ENCODE assay signal across 13 cellular contexts in the genomic region with DNA sequence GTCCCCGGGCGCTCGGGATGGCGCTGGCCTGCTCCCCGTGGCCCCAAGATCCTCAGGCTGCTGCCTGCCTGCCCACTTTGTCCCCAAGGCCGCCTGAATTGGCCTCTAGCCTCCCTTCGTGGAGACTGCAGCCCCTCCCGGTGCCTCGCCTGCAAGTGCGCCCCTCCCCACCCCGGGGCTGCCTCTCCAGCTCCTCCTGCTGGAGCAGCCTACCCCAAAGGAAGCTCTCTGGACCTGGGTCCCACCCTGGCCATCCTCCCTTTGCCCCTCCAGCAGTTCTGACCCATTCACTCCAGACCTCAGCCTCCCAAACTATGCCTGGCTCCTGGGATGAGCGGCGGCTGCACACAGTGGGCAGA.
A peak's percentile ranks its signal among the peaks of the same experiment; 100 is the strongest.
DNase-seq lines count a peak whose midpoint lies in the region; ATAC-seq and TF ChIP-seq lines count a peak whose summit lies in the region.
"Had no signal": no experiment of that assay in that cellular context is flagged by ENCODE, and none has a peak within 500 bp of the region (broad histone marks: within the 10 kb centered on the region; RNA-seq: fewer than 3 reads in every experiment).

No MANE protein-coding gene starts in this region.

- H3K36me3 ChIP-seq in BLaER1 (no peaks in the 10 kb centered on the region), RWPE2 (ENCODE audit: low read depth) (no peaks in the 10 kb centered on the region)
- H3K36me3 ChIP-seq: SJCRH30 had no signal

- ATAC-seq in RWPE2 (ENCODE audit: low read depth) (no peak), HG02885 (IDR thresholded peaks at IDR 0.05; ENCODE audit: poor library complexity, unreplicated experiment) (no peak)

- 0 out of 2 replicates have a peak, but pooled peaks have one; percentile 7 for TF ChIP-seq CTCF in GM12874 (IDR thresholded peaks at IDR 0.05; ENCODE audit: insufficient read depth, low read depth, low read length)
- no peak for TF ChIP-seq CTCF in RWPE2 (IDR thresholded peaks at IDR 0.05; ENCODE audit: poor library complexity, severe bottlenecking)

- peak; percentile 59 for DNase-seq in RWPE2 (ENCODE audit: low spot score)
- DNase-seq in islet precursor cell: peak; percentile 54
- DNase-seq in activated naive CD4-positive, alpha-beta T cell treated with Interleukin-2 at 50 U/mL for 16 hours: no peak
- DNase-seq in DMS53 (lab: John Stamatoyannopoulos, UW): no peak
- no peak for DNase-seq in hippocampal formation (lab: John Stamatoyannopoulos, UW)
- DNase-seq: activated naive CD4-positive, alpha-beta T cell treated with anti-CD3 and anti-CD28 coated beads, Interleukin-2, amount 50 U/mL, for 16 hours; hypothalamus; stimulated activated CD4-positive, alpha-beta T cell treated with anti-CD3 and anti-CD28 coated beads, Interleukin-12 subunit alpha, Interleukin-12 subunit beta, amount 100 ng/mL, for 4 hours had no signal

- H4K20me1 ChIP-seq in BLaER1: no peaks in the 10 kb centered on the region

- peaks cover 17% of the 10 kb centered on the region for H3K9me3 ChIP-seq in BLaER1
- no peaks in the 10 kb centered on the region for H3K9me3 ChIP-seq in RWPE2 (ENCODE audit: severe bottlenecking)

- peak overlapping the region; percentile 68 for H3K9ac ChIP-seq in BLaER1

- H3K4me2 ChIP-seq in BLaER1: peak overlapping the region; percentile 97

- H3K27me3 ChIP-seq in BLaER1 (no peaks in the 10 kb centered on the region), RWPE2 (ENCODE audit: insufficient read depth, poor library complexity, severe bottlenecking) (no peaks in the 10 kb centered on the region)
- H3K27me3 ChIP-seq: dorsolateral prefrontal cortex had no signal

- peak overlapping the region; percentile 48 for H3K4me3 ChIP-seq in BLaER1
- no peak overlapping the region for H3K4me3 ChIP-seq in RWPE2 (ENCODE audit: severe bottlenecking)
- H3K4me3 ChIP-seq: dorsolateral prefrontal cortex, SJCRH30 had no signal

- H3K27ac ChIP-seq in BLaER1 (peak overlapping the region; percentile 88), RWPE2 (ENCODE audit: poor library complexity, severe bottlenecking) (no peak overlapping the region)
- H3K27ac ChIP-seq: dorsolateral prefrontal cortex, SJCRH30 had no signal

- H3K4me1 ChIP-seq in BLaER1: peaks cover 85% of the 10 kb centered on the region
- H3K4me1 ChIP-seq in RWPE2 (ENCODE audit: insufficient read depth, poor library complexity, severe bottlenecking): no peaks in the 10 kb centered on the region

Comparison
In these comparisons a context has a peak if more than half of its experiments do, and no peak if none do; other contexts are left out.
1. DNase-seq: peak in RWPE2 (single experiment) and islet precursor cell (single experiment); none in activated naive CD4-positive, alpha-beta T cell treated with Interleukin-2 at 50 U/mL for 16 hours (single experiment), DMS53 (single experiment) and hippocampal formation (0 of 2).